Comparison of ENCODE assay signal across 12 cellular contexts in genomic region chr2:137676348-137676747, GRCh38.
DNase-seq lines count a peak whose midpoint lies in the region; ATAC-seq lines count a peak whose summit lies in the region.
"Had no signal": no experiment of that assay in that cellular context is flagged by ENCODE, and none has a peak within 500 bp of the region (broad histone marks: within the 10 kb centered on the region; RNA-seq: fewer than 3 reads in every experiment).

No MANE protein-coding gene starts in this region.

- H3K36me3 Mint-ChIP-seq in activated T-helper 17 cell treated with anti-CD3 and anti-CD28 coated beads, Interleukin-2, amount 50 U/mL, for 72 hours (ENCODE audit: low read depth), result no peaks in the 10 kb centered on the region
- H3K36me3 Mint-ChIP-seq: CD4-positive, CD25-positive, alpha-beta regulatory T cell; CD8-positive, alpha-beta T cell had no signal

- ATAC-seq in HG03159 (IDR thresholded peaks at IDR 0.05; ENCODE audit: unreplicated experiment), result no peak
- no peak for ATAC-seq in activated T-helper 17 cell treated with anti-CD3 and anti-CD28 coated beads, Interleukin-2, amount 50 U/mL, for 72 hours (replicated peaks)
- ATAC-seq: CD8-positive, alpha-beta T cell had no signal

- H3K27me3 Mint-ChIP-seq in activated T-helper 17 cell treated with anti-CD3 and anti-CD28 coated beads, Interleukin-2, amount 50 U/mL, for 72 hours, result no peaks in the 10 kb centered on the region
- H3K27me3 Mint-ChIP-seq: CD4-positive, CD25-positive, alpha-beta regulatory T cell had no signal

- no peak overlapping the region for H3K4me3 Mint-ChIP-seq in activated T-helper 17 cell treated with anti-CD3 and anti-CD28 coated beads, Interleukin-2, amount 50 U/mL, for 72 hours
- H3K4me3 Mint-ChIP-seq: CD4-positive, CD25-positive, alpha-beta regulatory T cell; CD8-positive, alpha-beta T cell; HFFc6 had no signal

- H3K4me1 Mint-ChIP-seq in activated T-helper 17 cell treated with anti-CD3 and anti-CD28 coated beads, Interleukin-2, amount 50 U/mL, for 72 hours, result no peaks in the 10 kb centered on the region
- H3K4me1 Mint-ChIP-seq: CD4-positive, CD25-positive, alpha-beta regulatory T cell had no signal

- peak; percentile 65 for DNase-seq in Jurkat, Clone E6-1 (ENCODE audit: low read depth, low spot score)
- DNase-seq in SW480 (ENCODE audit: low spot score), result peak; percentile 8
- DNase-seq in left kidney (ENCODE audit: low read depth, low spot score), result peak; percentile 3
- DNase-seq in activated CD4-positive, CD25-positive, alpha-beta regulatory T cell treated with anti-CD3 and anti-CD28 coated beads, Interleukin-2, amount 50 U/mL, for 72 hours, result no peak
- DNase-seq: C1 segment of cervical spinal cord; CD4-positive, CD25-positive, alpha-beta regulatory T cell; CD8-positive, alpha-beta T cell; GOT3; HFFc6 had no signal

- H3K9me3 Mint-ChIP-seq in activated T-helper 17 cell treated with anti-CD3 and anti-CD28 coated beads, Interleukin-2, amount 50 U/mL, for 72 hours, result peaks cover 3% of the 10 kb centered on the region
- H3K9me3 Mint-ChIP-seq: CD8-positive, alpha-beta T cell had no signal

- no peak overlapping the region for H3K4me3 ChIP-seq in Jurkat, Clone E6-1 (ENCODE audit: low read length)
- H3K4me3 ChIP-seq: HAP-1 had no signal

- H3K27ac Mint-ChIP-seq in activated T-helper 17 cell treated with anti-CD3 and anti-CD28 coated beads, Interleukin-2, amount 50 U/mL, for 72 hours, result no peak overlapping the region
- H3K27ac Mint-ChIP-seq: CD4-positive, CD25-positive, alpha-beta regulatory T cell; CD8-positive, alpha-beta T cell; HFFc6 had no signal
